Comparison of ENCODE assay signal across 8 cellular contexts in the genomic region with DNA sequence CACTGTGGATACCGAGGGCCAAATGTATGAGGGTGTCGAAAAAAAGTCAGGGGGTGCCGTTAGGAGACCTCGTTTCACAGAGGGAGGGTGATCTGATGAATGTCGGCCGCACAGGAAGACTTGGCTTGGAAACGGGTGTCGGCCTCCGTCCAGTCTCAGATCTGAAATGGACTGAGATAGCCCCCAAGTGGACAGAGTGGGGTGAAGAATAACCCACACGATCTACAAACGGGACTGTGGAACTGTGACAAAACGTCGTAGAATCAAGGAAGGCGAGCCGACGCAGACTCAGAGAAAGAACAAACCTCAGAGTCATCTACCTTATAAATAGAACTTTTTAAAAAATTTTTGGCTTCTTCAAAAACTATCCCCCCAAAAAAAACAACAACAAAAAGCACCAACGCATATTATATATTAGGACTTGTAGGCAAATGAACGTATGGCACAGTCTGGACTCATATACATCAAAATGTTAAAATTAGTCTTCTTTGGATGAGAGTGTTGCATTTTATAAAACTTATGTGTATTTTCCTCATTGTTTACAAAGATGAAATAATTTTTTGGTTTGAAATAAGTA.
DNase-seq lines count a peak whose midpoint lies in the region; ATAC-seq and TF ChIP-seq lines count a peak whose summit lies in the region.

No MANE protein-coding gene starts in this region.

- TF ChIP-seq CTCF in fibroblast of pulmonary artery (IDR thresholded peaks at IDR 0.05; ENCODE audit: low read length, missing control alignments) (peak; percentile 71), nephron (IDR thresholded peaks at IDR 0.05; ENCODE audit: unreplicated experiment in 3 of 3) (peak; percentile 73 to 76 (median 73))

- no peaks in the 10 kb centered on the region for H3K9me3 Mint-ChIP-seq in activated T-helper 17 cell treated with anti-CD3 and anti-CD28 coated beads, Interleukin-2, amount 50 U/mL, for 72 hours
- no peaks in the 10 kb centered on the region for H3K9me3 Mint-ChIP-seq in nephron
- H3K9me3 Mint-ChIP-seq in stimulated activated naive CD8-positive, alpha-beta T cell treated with anti-CD3 and anti-CD28 coated beads, Interleukin-15, amount 100 ng/mL, for 72 hours, result no peaks in the 10 kb centered on the region

- H3K4me1 Mint-ChIP-seq in activated T-helper 17 cell treated with anti-CD3 and anti-CD28 coated beads, Interleukin-2, amount 50 U/mL, for 72 hours, result peaks cover 29% of the 10 kb centered on the region
- peaks cover 28% of the 10 kb centered on the region for H3K4me1 Mint-ChIP-seq in nephron
- peaks cover 39% of the 10 kb centered on the region for H3K4me1 Mint-ChIP-seq in stimulated activated naive CD8-positive, alpha-beta T cell treated with anti-CD3 and anti-CD28 coated beads, Interleukin-15, amount 100 ng/mL, for 72 hours

- in situ Hi-C loops in KBM-7 (cut with MboI; ENCODE audit: low pct_unique_long_range_greater_than_20kb, low sequenced_read_pairs), result no loop called here

- H3K27me3 Mint-ChIP-seq in activated T-helper 17 cell treated with anti-CD3 and anti-CD28 coated beads, Interleukin-2, amount 50 U/mL, for 72 hours, result no peaks in the 10 kb centered on the region
- peaks cover 3% of the 10 kb centered on the region for H3K27me3 Mint-ChIP-seq in nephron (ENCODE audit: low read depth)
- no peaks in the 10 kb centered on the region for H3K27me3 Mint-ChIP-seq in stimulated activated naive CD8-positive, alpha-beta T cell treated with anti-CD3 and anti-CD28 coated beads, Interleukin-15, amount 100 ng/mL, for 72 hours

- DNase-seq in DMS153 treated with DMSO at 0.1 percent for 48 hours (lab: John Stamatoyannopoulos, UW; ENCODE audit: unreplicated experiment), result peak; percentile 75
- DNase-seq in KBM-7, result peak; percentile 88
- peak; percentile 93 for DNase-seq in RKO (ENCODE audit: low spot score)
- DNase-seq in fibroblast of pulmonary artery (ENCODE audit: low read depth), result peak; percentile 95
- DNase-seq in stimulated activated naive CD8-positive, alpha-beta T cell treated with anti-CD3 and anti-CD28 coated beads, Interleukin-15, amount 100 ng/mL, for 72 hours, result peak; percentile 54 to 75

- peak; percentile 49 for ATAC-seq in GM21619 (IDR thresholded peaks at IDR 0.05; ENCODE audit: unreplicated experiment)
- ATAC-seq in activated T-helper 17 cell treated with anti-CD3 and anti-CD28 coated beads, Interleukin-2, amount 50 U/mL, for 72 hours (replicated peaks), result peak; percentile 57
- peak; percentile 71 for ATAC-seq in stimulated activated naive CD8-positive, alpha-beta T cell treated with anti-CD3 and anti-CD28 coated beads, Interleukin-15, amount 100 ng/mL, for 72 hours

- H3K4me3 ChIP-seq in fibroblast of pulmonary artery (replicated peaks; ENCODE audit: low read depth, low read length), result peak overlapping the region; percentile 93

- peak overlapping the region; percentile 83 for H3K4me3 Mint-ChIP-seq in activated T-helper 17 cell treated with anti-CD3 and anti-CD28 coated beads, Interleukin-2, amount 50 U/mL, for 72 hours
- peak overlapping the region; percentile 85 to 94 (median 88) for H3K4me3 Mint-ChIP-seq in nephron
- H3K4me3 Mint-ChIP-seq in stimulated activated naive CD8-positive, alpha-beta T cell treated with anti-CD3 and anti-CD28 coated beads, Interleukin-15, amount 100 ng/mL, for 72 hours, result peak overlapping the region; percentile 86 to 90

- peaks cover 16% of the 10 kb centered on the region for H3K36me3 Mint-ChIP-seq in activated T-helper 17 cell treated with anti-CD3 and anti-CD28 coated beads, Interleukin-2, amount 50 U/mL, for 72 hours (ENCODE audit: low read depth)
- H3K36me3 Mint-ChIP-seq in nephron (ENCODE audit: low read depth), result peaks cover 5% of the 10 kb centered on the region

- peak overlapping the region; percentile 99 for H3K27ac Mint-ChIP-seq in activated T-helper 17 cell treated with anti-CD3 and anti-CD28 coated beads, Interleukin-2, amount 50 U/mL, for 72 hours
- H3K27ac Mint-ChIP-seq in nephron, result peak overlapping the region; percentile 98 to 99 (median 98)
- peak overlapping the region; percentile 96 to 99 for H3K27ac Mint-ChIP-seq in stimulated activated naive CD8-positive, alpha-beta T cell treated with anti-CD3 and anti-CD28 coated beads, Interleukin-15, amount 100 ng/mL, for 72 hours

Comparison
In these comparisons a context has a peak if more than half of its experiments do, and no peak if none do; other contexts are left out.
1. Peak in every context shown above with its lines: DNase-seq, ATAC-seq and H3K4me3 ChIP-seq.